Comparison of ENCODE assay signal across 11 cellular contexts in genomic region chr10:70575486-70575873, GRCh38. TPM values are rescaled to one million over a fixed set of nuclear protein-coding genes. Genes with fewer than 3 reads are reported as not detected.
DNase-seq lines count a peak whose midpoint lies in the region; ATAC-seq, FAIRE-seq and TF ChIP-seq lines count a peak whose summit lies in the region.
"Had no signal": no experiment of that assay in that cellular context is flagged by ENCODE, and none has a peak within 500 bp of the region (broad histone marks: within the 10 kb centered on the region; RNA-seq: fewer than 3 reads in every experiment).

No MANE protein-coding gene starts in this region.

- H4K20me1 ChIP-seq in astrocyte (ENCODE audit: insufficient read depth, low read length) = no peaks in the 10 kb centered on the region

- H3K4me3 Mint-ChIP-seq in CD4-positive, alpha-beta T cell = no peak overlapping the region
- H3K4me3 Mint-ChIP-seq in astrocyte (ENCODE audit: unreplicated experiment) (no peak overlapping the region), natural killer cell (peak overlapping the region; percentile 91)

- H3K9me3 Mint-ChIP-seq in CD4-positive, alpha-beta T cell = no peaks in the 10 kb centered on the region
- H3K9me3 Mint-ChIP-seq in astrocyte (ENCODE audit: unreplicated experiment) = no peaks in the 10 kb centered on the region
- H3K9me3 Mint-ChIP-seq in natural killer cell = no peaks in the 10 kb centered on the region

- CTCF ChIA-PET in CD4-positive, alpha-beta T cell (lab: Charles Lee) = interaction anchor here (0.7 kb wide), 1 partner anchor 13 kb away, joined by 3 read pairs; no protein-coding TSS in a partner anchor
- CTCF ChIA-PET in HEK293 (lab: Yijun Ruan, JAX) = interaction anchor here (0.5 to 1.8 kb wide), 4 partner anchors 15 to 247 kb away, joined by 3 to 9 read pairs (median 4); no protein-coding TSS in a partner anchor

- no peak overlapping the region for H2AFZ ChIP-seq in astrocyte (ENCODE audit: low read depth, low read length)

- H3K4me1 Mint-ChIP-seq in CD4-positive, alpha-beta T cell (ENCODE audit: low read depth) = peaks cover 50% of the 10 kb centered on the region
- H3K4me1 Mint-ChIP-seq in astrocyte (ENCODE audit: low read depth, unreplicated experiment) (peaks cover 33% of the 10 kb centered on the region), natural killer cell (peaks cover 84 to 86% of the 10 kb centered on the region in 2 donors)

- FAIRE-seq in astrocyte (lab: Jason Lieb, UNC) = no peak

- H3K4me3 ChIP-seq in HEK293 (ENCODE audit: low read depth, low read length) (no peak overlapping the region), astrocyte (ENCODE audit: insufficient read depth, low read depth, low read length) (no peak overlapping the region)
- H3K4me3 ChIP-seq: SJSA1 had no signal

- H3K27me3 ChIP-seq in CD4-positive, alpha-beta T cell (ENCODE audit: control insufficient read depth, insufficient read depth, low read length) = no peaks in the 10 kb centered on the region
- no peaks in the 10 kb centered on the region for H3K27me3 ChIP-seq in astrocyte (ENCODE audit: insufficient read depth, low read length)
- H3K27me3 ChIP-seq: SJSA1 had no signal

- H3K4me1 ChIP-seq in HEK293 (ENCODE audit: control insufficient read depth, insufficient read depth, low read length) = peaks cover 9% of the 10 kb centered on the region; the same call in 1 of the 2 replicates
- peaks cover 33% of the 10 kb centered on the region for H3K4me1 ChIP-seq in astrocyte (ENCODE audit: insufficient read depth, low read length)

- H3K9ac ChIP-seq in astrocyte (ENCODE audit: low read length) = no peak overlapping the region

- POLR2A ChIA-PET in CD4-positive, alpha-beta T cell (lab: Charles Lee) = interaction anchor here (0.6 kb wide), 1 partner anchor 16 kb away, joined by 3 read pairs; no protein-coding TSS in a partner anchor
- POLR2A ChIA-PET in HEK293 (lab: Yijun Ruan, JAX) = interaction anchor here (0.7 to 1.9 kb wide), 3 partner anchors 10 to 241 kb away, joined by 4 to 8 read pairs (median 6); no protein-coding TSS in a partner anchor

- peak overlapping the region; percentile 83 for H3K27ac Mint-ChIP-seq in CD4-positive, alpha-beta T cell
- no peak overlapping the region for H3K27ac Mint-ChIP-seq in astrocyte (ENCODE audit: unreplicated experiment)
- H3K27ac Mint-ChIP-seq in natural killer cell = peak overlapping the region; percentile 89 to 92

- H3K36me3 ChIP-seq in HEK293 (ENCODE audit: control insufficient read depth in 2 of 2, insufficient read depth in 1 of 2, low read length in 2 of 2) (no peaks in the 10 kb centered on the region), astrocyte (ENCODE audit: insufficient read depth, low read length) (no peaks in the 10 kb centered on the region)
- H3K36me3 ChIP-seq: SJSA1 had no signal

- no peak overlapping the region for H3K27ac ChIP-seq in CD4-positive, alpha-beta T cell (ENCODE audit: low read depth, low read length)
- no peak overlapping the region; the same call in 1 of the 2 replicates for H3K27ac ChIP-seq in HEK293 (ENCODE audit: extremely low read depth, low read depth, low read length)
- H3K27ac ChIP-seq in astrocyte (ENCODE audit: low read depth, low read length) = peak overlapping the region; percentile 16
- H3K27ac ChIP-seq: SJSA1 had no signal

- TF ChIP-seq CTCF in CD4-positive, alpha-beta T cell (IDR thresholded peaks at IDR 0.05) = no peak
- no peak for TF ChIP-seq CTCF in HEK293 (tag by site-specific recombination; IDR thresholded peaks at IDR 0.05)
- no peak for TF ChIP-seq CTCF in astrocyte (IDR thresholded peaks at IDR 0.05; ENCODE audit: insufficient read depth, low read depth, low read length)
- no peak for TF ChIP-seq CTCF in natural killer cell (IDR thresholded peaks at IDR 0.05)

- intact Hi-C loops in CD4-positive, alpha-beta T cell (cut with DNase I, micrococcal nuclease) = no loop called here
- intact Hi-C loops in natural killer cell (cut with micrococcal nuclease) = no loop called here

- H3K9me3 ChIP-seq in CD4-positive, alpha-beta T cell (ENCODE audit: control insufficient read depth, low read length) = no peaks in the 10 kb centered on the region
- H3K9me3 ChIP-seq in HEK293 (ENCODE audit: control insufficient read depth, insufficient read depth, low read depth, low read length) (no peaks in the 10 kb centered on the region), astrocyte (ENCODE audit: insufficient read depth, low read depth, low read length) (no peaks in the 10 kb centered on the region)
- H3K9me3 ChIP-seq: SJSA1 had no signal

- no peaks in the 10 kb centered on the region for H3K36me3 Mint-ChIP-seq in CD4-positive, alpha-beta T cell (ENCODE audit: low read depth)
- H3K36me3 Mint-ChIP-seq in astrocyte (ENCODE audit: low read depth, unreplicated experiment) = no peaks in the 10 kb centered on the region
- H3K36me3 Mint-ChIP-seq in natural killer cell = no peaks in the 10 kb centered on the region

- no peaks in the 10 kb centered on the region for H3K79me2 ChIP-seq in astrocyte (ENCODE audit: insufficient read depth, low read length)

- H3K4me2 ChIP-seq in astrocyte (ENCODE audit: low read length) = peak overlapping the region; percentile 50

- no peaks in the 10 kb centered on the region for H3K27me3 Mint-ChIP-seq in CD4-positive, alpha-beta T cell
- H3K27me3 Mint-ChIP-seq in astrocyte (ENCODE audit: low read depth, unreplicated experiment) = peaks cover 19% of the 10 kb centered on the region
- no peaks in the 10 kb centered on the region for H3K27me3 Mint-ChIP-seq in natural killer cell (ENCODE audit: low read depth in 2 of 2)

- ATAC-seq in CD4-positive, alpha-beta T cell (ENCODE audit: poor library complexity) = no peak
- ATAC-seq in natural killer cell (no peak), HG03442 (IDR thresholded peaks at IDR 0.05; ENCODE audit: unreplicated experiment) (no peak), GM19023 (IDR thresholded peaks at IDR 0.05; ENCODE audit: unreplicated experiment) (no peak), GM21529 (IDR thresholded peaks at IDR 0.05; ENCODE audit: unreplicated experiment) (no peak)

- DNase-seq in CD4-positive, alpha-beta T cell = no peak
- DNase-seq in astrocyte (ENCODE audit: low read depth) (peak; percentile 29), natural killer cell (no peak), mesenteric fat pad (ENCODE audit: low spot score) (no peak)
- DNase-seq: NCI-H2171 had no signal

TF ChIP-seq in HEK293, 187 proteins besides CTCF, POLR2A, EP300 and RAD21:
- no peak for TF ChIP-seq ZNF449 (tag by site-specific recombination; IDR thresholded peaks at IDR 0.05)
- peak; percentile 37; the same call in 1 of the 2 replicates for TF ChIP-seq GLIS2 (tag by site-specific recombination; IDR thresholded peaks at IDR 0.05)
- peak; percentile 72 for TF ChIP-seq ZNF600 (tag by site-specific recombination; IDR thresholded peaks at IDR 0.05)
- TF ChIP-seq ZBTB17 (tag by site-specific recombination; IDR thresholded peaks at IDR 0.05) = peak; percentile 64
- TF ChIP-seq, protein P1, sequence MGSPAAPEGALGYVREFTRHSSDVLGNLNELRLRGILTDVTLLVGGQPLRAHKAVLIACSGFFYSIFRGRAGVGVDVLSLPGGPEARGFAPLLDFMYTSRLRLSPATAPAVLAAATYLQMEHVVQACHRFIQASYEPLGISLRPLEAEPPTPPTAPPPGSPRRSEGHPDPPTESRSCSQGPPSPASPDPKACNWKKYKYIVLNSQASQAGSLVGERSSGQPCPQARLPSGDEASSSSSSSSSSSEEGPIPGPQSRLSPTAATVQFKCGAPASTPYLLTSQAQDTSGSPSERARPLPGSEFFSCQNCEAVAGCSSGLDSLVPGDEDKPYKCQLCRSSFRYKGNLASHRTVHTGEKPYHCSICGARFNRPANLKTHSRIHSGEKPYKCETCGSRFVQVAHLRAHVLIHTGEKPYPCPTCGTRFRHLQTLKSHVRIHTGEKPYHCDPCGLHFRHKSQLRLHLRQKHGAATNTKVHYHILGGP (tag by site-specific recombination; IDR thresholded peaks at IDR 0.05) = no peak
- peak; percentile 35 for TF ChIP-seq GLIS1 (tag by site-specific recombination; IDR thresholded peaks at IDR 0.05)
- peak; percentile 40; the same call in 1 of the 2 replicates for TF ChIP-seq ZFHX2 (tag by site-specific recombination; conservative IDR thresholded peaks at IDR 0.05)
- peak; percentile 92 for TF ChIP-seq ZIC2 (tag by site-specific recombination; IDR thresholded peaks at IDR 0.05)

RNA-seq across cellular contexts. Expression of gene PRF1, which starts 27.1 kb away (rescaled TPM):
- 1 to 10 TPM; 7.4 to 9.4 TPM for total RNA-seq in CD4-positive, alpha-beta T cell
- total RNA-seq in astrocyte = 0.14 and 0.16 TPM in 2 replicates
- total RNA-seq in natural killer cell = 1,000 to 10,000 TPM; 1,641 to 2,133 (median 1,982) TPM
- total RNA-seq in mesenteric fat pad = 4.0 TPM
- total RNA-seq: lung microvascular endothelial cell, SJSA1 had no signal

Comparison
In these comparisons a context has a peak if more than half of its experiments do, and no peak if none do; other contexts are left out.
1. RNA of gene PRF1, which starts 27.1 kb away (total RNA-seq): 1,641 to 2,133 TPM in natural killer cell; 7.4 to 9.4 TPM in CD4-positive, alpha-beta T cell, 4.0 TPM in mesenteric fat pad (single experiment) and 0.14 to 0.16 TPM in astrocyte; every median in the first group is over 100 times any median in the second.